Comparison of ENCODE assay signal across 8 cellular contexts in the genomic region with DNA sequence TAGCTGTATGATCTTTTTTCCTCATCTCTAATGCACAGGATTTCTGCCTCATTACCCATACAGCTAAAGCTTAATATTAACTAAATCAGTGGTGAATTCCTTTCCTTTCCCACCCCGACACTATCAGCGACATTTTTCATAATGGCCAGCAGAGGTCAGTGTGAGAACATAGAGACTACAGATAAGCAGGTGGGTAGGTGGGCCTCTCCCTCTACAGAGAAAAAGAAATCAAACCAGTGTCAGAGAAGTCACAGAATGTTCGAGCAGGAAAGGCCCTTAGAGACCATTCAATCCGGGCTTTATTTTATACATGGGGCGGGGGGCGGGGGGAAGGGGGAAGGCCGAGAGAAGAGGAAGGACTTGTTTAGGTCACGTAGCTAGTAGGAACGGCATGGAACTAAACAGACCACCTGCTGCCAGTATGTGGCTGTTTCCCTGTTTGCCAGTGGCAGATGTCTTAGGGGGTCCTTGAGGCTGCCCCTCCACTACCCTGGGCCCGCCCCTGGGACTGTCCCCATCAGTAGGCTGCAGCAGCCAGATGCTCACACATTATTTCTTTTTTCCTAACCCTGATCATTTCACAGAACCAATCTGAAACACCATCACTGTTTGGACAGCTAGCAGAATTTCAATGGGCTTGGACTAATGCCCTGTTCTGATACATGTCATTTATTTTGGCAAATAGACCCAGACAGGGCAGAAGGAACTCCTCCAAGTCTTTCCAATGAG.
DNase-seq lines count a peak whose midpoint lies in the region; ATAC-seq and TF ChIP-seq lines count a peak whose summit lies in the region.

No MANE protein-coding gene starts in this region.

- H3K9me3 ChIP-seq in upper lobe of left lung, result no peaks in the 10 kb centered on the region

- WGBS in upper lobe of left lung, 2 donors, result 10% methylated on average over 9 to 10 of the region's 10 CpGs

- no peaks in the 10 kb centered on the region for H3K27me3 ChIP-seq in upper lobe of left lung

- no peak overlapping the region for H3K4me3 ChIP-seq in upper lobe of left lung

- TF ChIP-seq EP300 in upper lobe of left lung (IDR thresholded peaks at IDR 0.05), result no peak

- peak; percentile 25 for ATAC-seq in GM19468 (IDR thresholded peaks at IDR 0.05; ENCODE audit: extremely low read depth, unreplicated experiment)
- no peak for ATAC-seq in upper lobe of left lung (ENCODE audit: low FRiP score in 2 of 2)
- no peak for ATAC-seq in HG03460 (IDR thresholded peaks at IDR 0.05; ENCODE audit: unreplicated experiment)
- no peak for ATAC-seq in HG02798 (IDR thresholded peaks at IDR 0.05; ENCODE audit: poor library complexity, unreplicated experiment)

- TF ChIP-seq POLR2A in upper lobe of left lung (IDR thresholded peaks at IDR 0.05), result no peak

- peaks cover 0 to 4% (median 0%) of the 10 kb centered on the region in 4 donors for H3K4me1 ChIP-seq in upper lobe of left lung

- DNase-seq in DMS79 treated with DMSO at 0.1 percent for 48 hours (lab: John Stamatoyannopoulos, UW) (peak; percentile 91), NCI-H1092 (lab: John Stamatoyannopoulos, UW) (peak; percentile 57), iPS DF 4.7 (ENCODE audit: extremely low read depth, low spot score) (peak; percentile 11), upper lobe of left lung (no peak)

- H3K27ac ChIP-seq in VCaP (peak overlapping the region; percentile 47), upper lobe of left lung (no peak overlapping the region)

- TF ChIP-seq CTCF in VCaP (conservative IDR thresholded peaks at IDR 0.05), result peak; percentile 67
- TF ChIP-seq CTCF in upper lobe of left lung (IDR thresholded peaks at IDR 0.05), result peak; percentile 22 to 43 (median 38)

- no peaks in the 10 kb centered on the region for H3K36me3 ChIP-seq in upper lobe of left lung

Comparison
In these comparisons a context has a peak if more than half of its experiments do, and no peak if none do; other contexts are left out.
1. DNase-seq: peak in DMS79 treated with DMSO at 0.1 percent for 48 hours (single experiment), NCI-H1092 (single experiment) and iPS DF 4.7 (single experiment); none in upper lobe of left lung (0 of 2).